Comparison of ENCODE assay signal across 1 cellular context in the genomic region with DNA sequence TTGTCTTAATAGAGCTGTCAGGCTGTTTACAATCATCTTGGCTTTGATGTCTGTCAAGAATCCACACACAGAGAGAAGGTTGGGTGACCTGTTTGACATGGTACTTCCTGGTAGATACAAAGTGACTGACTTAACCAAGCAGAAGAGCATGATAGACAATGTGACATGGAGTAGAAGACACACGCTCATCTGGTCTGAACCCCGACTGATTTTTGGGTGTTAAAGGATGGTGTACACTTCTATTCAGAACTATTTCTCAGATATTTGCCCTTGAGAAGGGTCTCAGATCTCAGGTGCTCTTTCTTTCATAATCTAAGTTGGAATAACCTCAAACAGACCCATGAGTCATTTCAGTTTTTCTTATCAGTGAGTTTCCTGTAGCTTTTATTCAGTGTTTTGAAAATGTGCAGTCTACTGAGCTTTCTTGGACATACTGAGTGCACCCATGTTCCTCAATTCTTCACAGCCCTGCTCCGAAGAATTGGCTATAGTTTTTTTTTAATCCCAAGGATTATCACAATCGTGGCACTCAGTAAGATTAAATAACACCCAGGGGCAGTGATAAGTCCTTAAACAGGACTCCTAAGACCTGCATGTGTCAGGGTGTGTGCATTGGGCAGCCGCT.
TF ChIP-seq lines count a peak whose summit lies in the region.

No MANE protein-coding gene starts in this region.

TF ChIP-seq in K562, 482 proteins besides CTCF, POLR2A, EP300 and RAD21 (continued from another document and continues in another):
- TF ChIP-seq, protein P1, sequence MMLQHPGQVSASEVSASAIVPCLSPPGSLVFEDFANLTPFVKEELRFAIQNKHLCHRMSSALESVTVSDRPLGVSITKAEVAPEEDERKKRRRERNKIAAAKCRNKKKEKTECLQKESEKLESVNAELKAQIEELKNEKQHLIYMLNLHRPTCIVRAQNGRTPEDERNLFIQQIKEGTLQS (IDR thresholded peaks at IDR 0.05): peak; percentile 84
- TF ChIP-seq, protein P1 (CRISPR knock-in tag; conservative IDR thresholded peaks at IDR 0.05): no peak
- no peak for TF ChIP-seq SRSF9 (IDR thresholded peaks at IDR 0.05; ENCODE audit: borderline replicate concordance, low read depth, low read length)
- TF ChIP-seq SMARCC2 (IDR thresholded peaks at IDR 0.05; ENCODE audit: low read depth): peak; percentile 73
- no peak for TF ChIP-seq ZNF239 (CRISPR knock-in tag; IDR thresholded peaks at IDR 0.05)
- no peak for TF ChIP-seq PHB (CRISPR knock-in tag; IDR thresholded peaks at IDR 0.05)
- peak; percentile 29; the same call in 1 of the 2 replicates for TF ChIP-seq ESRRA (IDR thresholded peaks at IDR 0.05; ENCODE audit: borderline replicate concordance, low read depth)
- TF ChIP-seq, protein P2, sequence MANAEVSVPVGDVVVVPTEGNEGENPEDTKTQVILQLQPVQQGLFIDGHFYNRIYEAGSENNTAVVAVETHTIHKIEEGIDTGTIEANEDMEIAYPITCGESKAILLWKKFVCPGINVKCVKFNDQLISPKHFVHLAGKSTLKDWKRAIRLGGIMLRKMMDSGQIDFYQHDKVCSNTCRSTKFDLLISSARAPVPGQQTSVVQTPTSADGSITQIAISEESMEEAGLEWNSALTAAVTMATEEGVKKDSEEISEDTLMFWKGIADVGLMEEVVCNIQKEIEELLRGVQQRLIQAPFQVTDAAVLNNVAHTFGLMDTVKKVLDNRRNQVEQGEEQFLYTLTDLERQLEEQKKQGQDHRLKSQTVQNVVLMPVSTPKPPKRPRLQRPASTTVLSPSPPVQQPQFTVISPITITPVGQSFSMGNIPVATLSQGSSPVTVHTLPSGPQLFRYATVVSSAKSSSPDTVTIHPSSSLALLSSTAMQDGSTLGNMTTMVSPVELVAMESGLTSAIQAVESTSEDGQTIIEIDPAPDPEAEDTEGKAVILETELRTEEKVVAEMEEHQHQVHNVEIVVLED (CRISPR knock-in tag; IDR thresholded peaks at IDR 0.05): no peak
- TF ChIP-seq SMC3 (conservative IDR thresholded peaks at IDR 0.05; ENCODE audit: insufficient read depth, low read depth, low read length): no peak
- TF ChIP-seq TCF7L2 (IDR thresholded peaks at IDR 0.05; ENCODE audit: low read depth, low read length): no peak
- TF ChIP-seq HDAC8 (tag; IDR thresholded peaks at IDR 0.05): no peak
- no peak for TF ChIP-seq ZNF124 (CRISPR knock-in tag; IDR thresholded peaks at IDR 0.05)
- TF ChIP-seq, protein P3, sequence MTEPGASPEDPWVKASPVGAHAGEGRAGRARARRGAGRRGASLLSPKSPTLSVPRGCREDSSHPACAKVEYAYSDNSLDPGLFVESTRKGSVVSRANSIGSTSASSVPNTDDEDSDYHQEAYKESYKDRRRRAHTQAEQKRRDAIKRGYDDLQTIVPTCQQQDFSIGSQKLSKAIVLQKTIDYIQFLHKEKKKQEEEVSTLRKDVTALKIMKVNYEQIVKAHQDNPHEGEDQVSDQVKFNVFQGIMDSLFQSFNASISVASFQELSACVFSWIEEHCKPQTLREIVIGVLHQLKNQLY (CRISPR knock-in tag; conservative IDR thresholded peaks at IDR 0.05): no peak
- TF ChIP-seq ZNF766 (CRISPR knock-in tag; conservative IDR thresholded peaks at IDR 0.05): no peak
- TF ChIP-seq PML (IDR thresholded peaks at IDR 0.05; ENCODE audit: low read length): no peak
- TF ChIP-seq ZNF785 (CRISPR knock-in tag; IDR thresholded peaks at IDR 0.05): no peak
- TF ChIP-seq, protein P4, sequence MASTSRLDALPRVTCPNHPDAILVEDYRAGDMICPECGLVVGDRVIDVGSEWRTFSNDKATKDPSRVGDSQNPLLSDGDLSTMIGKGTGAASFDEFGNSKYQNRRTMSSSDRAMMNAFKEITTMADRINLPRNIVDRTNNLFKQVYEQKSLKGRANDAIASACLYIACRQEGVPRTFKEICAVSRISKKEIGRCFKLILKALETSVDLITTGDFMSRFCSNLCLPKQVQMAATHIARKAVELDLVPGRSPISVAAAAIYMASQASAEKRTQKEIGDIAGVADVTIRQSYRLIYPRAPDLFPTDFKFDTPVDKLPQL (IDR thresholded peaks at IDR 0.05; ENCODE audit: extremely low read depth, insufficient read length): no peak
- TF ChIP-seq, protein P5, sequence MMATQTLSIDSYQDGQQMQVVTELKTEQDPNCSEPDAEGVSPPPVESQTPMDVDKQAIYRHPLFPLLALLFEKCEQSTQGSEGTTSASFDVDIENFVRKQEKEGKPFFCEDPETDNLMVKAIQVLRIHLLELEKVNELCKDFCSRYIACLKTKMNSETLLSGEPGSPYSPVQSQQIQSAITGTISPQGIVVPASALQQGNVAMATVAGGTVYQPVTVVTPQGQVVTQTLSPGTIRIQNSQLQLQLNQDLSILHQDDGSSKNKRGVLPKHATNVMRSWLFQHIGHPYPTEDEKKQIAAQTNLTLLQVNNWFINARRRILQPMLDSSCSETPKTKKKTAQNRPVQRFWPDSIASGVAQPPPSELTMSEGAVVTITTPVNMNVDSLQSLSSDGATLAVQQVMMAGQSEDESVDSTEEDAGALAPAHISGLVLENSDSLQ (IDR thresholded peaks at IDR 0.05): peak; percentile 64
- TF ChIP-seq CEBPG (CRISPR knock-in tag; IDR thresholded peaks at IDR 0.05): no peak
- TF ChIP-seq CEBPG (tag; conservative IDR thresholded peaks at IDR 0.05 in 1 of 2, IDR thresholded peaks at IDR 0.05 in 1 of 2): no peak
- TF ChIP-seq RFX1 (IDR thresholded peaks at IDR 0.05): no peak
- TF ChIP-seq MXI1 (IDR thresholded peaks at IDR 0.05; ENCODE audit: low read depth, low read length): no peak
- TF ChIP-seq, protein P6, sequence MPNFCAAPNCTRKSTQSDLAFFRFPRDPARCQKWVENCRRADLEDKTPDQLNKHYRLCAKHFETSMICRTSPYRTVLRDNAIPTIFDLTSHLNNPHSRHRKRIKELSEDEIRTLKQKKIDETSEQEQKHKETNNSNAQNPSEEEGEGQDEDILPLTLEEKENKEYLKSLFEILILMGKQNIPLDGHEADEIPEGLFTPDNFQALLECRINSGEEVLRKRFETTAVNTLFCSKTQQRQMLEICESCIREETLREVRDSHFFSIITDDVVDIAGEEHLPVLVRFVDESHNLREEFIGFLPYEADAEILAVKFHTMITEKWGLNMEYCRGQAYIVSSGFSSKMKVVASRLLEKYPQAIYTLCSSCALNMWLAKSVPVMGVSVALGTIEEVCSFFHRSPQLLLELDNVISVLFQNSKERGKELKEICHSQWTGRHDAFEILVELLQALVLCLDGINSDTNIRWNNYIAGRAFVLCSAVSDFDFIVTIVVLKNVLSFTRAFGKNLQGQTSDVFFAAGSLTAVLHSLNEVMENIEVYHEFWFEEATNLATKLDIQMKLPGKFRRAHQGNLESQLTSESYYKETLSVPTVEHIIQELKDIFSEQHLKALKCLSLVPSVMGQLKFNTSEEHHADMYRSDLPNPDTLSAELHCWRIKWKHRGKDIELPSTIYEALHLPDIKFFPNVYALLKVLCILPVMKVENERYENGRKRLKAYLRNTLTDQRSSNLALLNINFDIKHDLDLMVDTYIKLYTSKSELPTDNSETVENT (CRISPR knock-in tag; IDR thresholded peaks at IDR 0.05): no peak
- no peak for TF ChIP-seq MTA3 (IDR thresholded peaks at IDR 0.05; ENCODE audit: borderline replicate concordance)
- TF ChIP-seq, protein P7, sequence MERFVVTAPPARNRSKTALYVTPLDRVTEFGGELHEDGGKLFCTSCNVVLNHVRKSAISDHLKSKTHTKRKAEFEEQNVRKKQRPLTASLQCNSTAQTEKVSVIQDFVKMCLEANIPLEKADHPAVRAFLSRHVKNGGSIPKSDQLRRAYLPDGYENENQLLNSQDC (CRISPR knock-in tag; IDR thresholded peaks at IDR 0.05): no peak
- peak; percentile 53; the same call in 1 of the 2 replicates for TF ChIP-seq LEF1 (IDR thresholded peaks at IDR 0.05)
- TF ChIP-seq, protein P8, sequence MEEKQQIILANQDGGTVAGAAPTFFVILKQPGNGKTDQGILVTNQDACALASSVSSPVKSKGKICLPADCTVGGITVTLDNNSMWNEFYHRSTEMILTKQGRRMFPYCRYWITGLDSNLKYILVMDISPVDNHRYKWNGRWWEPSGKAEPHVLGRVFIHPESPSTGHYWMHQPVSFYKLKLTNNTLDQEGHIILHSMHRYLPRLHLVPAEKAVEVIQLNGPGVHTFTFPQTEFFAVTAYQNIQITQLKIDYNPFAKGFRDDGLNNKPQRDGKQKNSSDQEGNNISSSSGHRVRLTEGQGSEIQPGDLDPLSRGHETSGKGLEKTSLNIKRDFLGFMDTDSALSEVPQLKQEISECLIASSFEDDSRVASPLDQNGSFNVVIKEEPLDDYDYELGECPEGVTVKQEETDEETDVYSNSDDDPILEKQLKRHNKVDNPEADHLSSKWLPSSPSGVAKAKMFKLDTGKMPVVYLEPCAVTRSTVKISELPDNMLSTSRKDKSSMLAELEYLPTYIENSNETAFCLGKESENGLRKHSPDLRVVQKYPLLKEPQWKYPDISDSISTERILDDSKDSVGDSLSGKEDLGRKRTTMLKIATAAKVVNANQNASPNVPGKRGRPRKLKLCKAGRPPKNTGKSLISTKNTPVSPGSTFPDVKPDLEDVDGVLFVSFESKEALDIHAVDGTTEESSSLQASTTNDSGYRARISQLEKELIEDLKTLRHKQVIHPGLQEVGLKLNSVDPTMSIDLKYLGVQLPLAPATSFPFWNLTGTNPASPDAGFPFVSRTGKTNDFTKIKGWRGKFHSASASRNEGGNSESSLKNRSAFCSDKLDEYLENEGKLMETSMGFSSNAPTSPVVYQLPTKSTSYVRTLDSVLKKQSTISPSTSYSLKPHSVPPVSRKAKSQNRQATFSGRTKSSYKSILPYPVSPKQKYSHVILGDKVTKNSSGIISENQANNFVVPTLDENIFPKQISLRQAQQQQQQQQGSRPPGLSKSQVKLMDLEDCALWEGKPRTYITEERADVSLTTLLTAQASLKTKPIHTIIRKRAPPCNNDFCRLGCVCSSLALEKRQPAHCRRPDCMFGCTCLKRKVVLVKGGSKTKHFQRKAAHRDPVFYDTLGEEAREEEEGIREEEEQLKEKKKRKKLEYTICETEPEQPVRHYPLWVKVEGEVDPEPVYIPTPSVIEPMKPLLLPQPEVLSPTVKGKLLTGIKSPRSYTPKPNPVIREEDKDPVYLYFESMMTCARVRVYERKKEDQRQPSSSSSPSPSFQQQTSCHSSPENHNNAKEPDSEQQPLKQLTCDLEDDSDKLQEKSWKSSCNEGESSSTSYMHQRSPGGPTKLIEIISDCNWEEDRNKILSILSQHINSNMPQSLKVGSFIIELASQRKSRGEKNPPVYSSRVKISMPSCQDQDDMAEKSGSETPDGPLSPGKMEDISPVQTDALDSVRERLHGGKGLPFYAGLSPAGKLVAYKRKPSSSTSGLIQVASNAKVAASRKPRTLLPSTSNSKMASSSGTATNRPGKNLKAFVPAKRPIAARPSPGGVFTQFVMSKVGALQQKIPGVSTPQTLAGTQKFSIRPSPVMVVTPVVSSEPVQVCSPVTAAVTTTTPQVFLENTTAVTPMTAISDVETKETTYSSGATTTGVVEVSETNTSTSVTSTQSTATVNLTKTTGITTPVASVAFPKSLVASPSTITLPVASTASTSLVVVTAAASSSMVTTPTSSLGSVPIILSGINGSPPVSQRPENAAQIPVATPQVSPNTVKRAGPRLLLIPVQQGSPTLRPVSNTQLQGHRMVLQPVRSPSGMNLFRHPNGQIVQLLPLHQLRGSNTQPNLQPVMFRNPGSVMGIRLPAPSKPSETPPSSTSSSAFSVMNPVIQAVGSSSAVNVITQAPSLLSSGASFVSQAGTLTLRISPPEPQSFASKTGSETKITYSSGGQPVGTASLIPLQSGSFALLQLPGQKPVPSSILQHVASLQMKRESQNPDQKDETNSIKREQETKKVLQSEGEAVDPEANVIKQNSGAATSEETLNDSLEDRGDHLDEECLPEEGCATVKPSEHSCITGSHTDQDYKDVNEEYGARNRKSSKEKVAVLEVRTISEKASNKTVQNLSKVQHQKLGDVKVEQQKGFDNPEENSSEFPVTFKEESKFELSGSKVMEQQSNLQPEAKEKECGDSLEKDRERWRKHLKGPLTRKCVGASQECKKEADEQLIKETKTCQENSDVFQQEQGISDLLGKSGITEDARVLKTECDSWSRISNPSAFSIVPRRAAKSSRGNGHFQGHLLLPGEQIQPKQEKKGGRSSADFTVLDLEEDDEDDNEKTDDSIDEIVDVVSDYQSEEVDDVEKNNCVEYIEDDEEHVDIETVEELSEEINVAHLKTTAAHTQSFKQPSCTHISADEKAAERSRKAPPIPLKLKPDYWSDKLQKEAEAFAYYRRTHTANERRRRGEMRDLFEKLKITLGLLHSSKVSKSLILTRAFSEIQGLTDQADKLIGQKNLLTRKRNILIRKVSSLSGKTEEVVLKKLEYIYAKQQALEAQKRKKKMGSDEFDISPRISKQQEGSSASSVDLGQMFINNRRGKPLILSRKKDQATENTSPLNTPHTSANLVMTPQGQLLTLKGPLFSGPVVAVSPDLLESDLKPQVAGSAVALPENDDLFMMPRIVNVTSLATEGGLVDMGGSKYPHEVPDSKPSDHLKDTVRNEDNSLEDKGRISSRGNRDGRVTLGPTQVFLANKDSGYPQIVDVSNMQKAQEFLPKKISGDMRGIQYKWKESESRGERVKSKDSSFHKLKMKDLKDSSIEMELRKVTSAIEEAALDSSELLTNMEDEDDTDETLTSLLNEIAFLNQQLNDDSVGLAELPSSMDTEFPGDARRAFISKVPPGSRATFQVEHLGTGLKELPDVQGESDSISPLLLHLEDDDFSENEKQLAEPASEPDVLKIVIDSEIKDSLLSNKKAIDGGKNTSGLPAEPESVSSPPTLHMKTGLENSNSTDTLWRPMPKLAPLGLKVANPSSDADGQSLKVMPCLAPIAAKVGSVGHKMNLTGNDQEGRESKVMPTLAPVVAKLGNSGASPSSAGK (IDR thresholded peaks at IDR 0.05): no peak
- TF ChIP-seq NRF1 (conservative IDR thresholded peaks at IDR 0.05 in 1 of 2, IDR thresholded peaks at IDR 0.05 in 1 of 2): 0 out of 4 replicates have a peak, but pooled peaks of 1 of the 2 experiments have one; percentile 47
- TF ChIP-seq HDAC1 (IDR thresholded peaks at IDR 0.05): no peak
